Comparison of ENCODE assay signal across 8 cellular contexts in genomic region chr5:111756701-111757581, GRCh38.
DNase-seq lines count a peak whose midpoint lies in the region; ATAC-seq and TF ChIP-seq lines count a peak whose summit lies in the region.

Gene NREP, minus strand, starts transcription at chr5:111757194. Its CDS starts 1,422 bp downstream, at chr5:111755772.

- peak; percentile 59 for ATAC-seq in HG03432 (IDR thresholded peaks at IDR 0.05; ENCODE audit: unreplicated experiment)

- peak within 1 kb of the TSS; percentile 75 for H3K4me3 ChIP-seq in coronary artery

- peak within 1 kb of the TSS; percentile 90 to 94 for H3K27ac ChIP-seq in coronary artery

- TF ChIP-seq CTCF in coronary artery (IDR thresholded peaks at IDR 0.05), result peak; percentile 22

- DNase-seq in AML-193 (lab: John Stamatoyannopoulos, UW) (peak; percentile 74 to 85), GM19238 (ENCODE audit: insufficient read length, low spot score) (peak; percentile 57), NCI-H446 (lab: John Stamatoyannopoulos, UW) (peak; percentile 81 to 95), coronary artery (ENCODE audit: low spot score) (peak; percentile 90), left kidney (ENCODE audit: low read depth, low spot score) (peak; percentile 98)
- peak; percentile 60 for DNase-seq in activated CD4-positive, alpha-beta T cell treated with anti-CD3 and anti-CD28 coated beads for 1 hour
- DNase-seq in stimulated activated CD4-positive, alpha-beta T cell treated with anti-CD3 and anti-CD28 coated beads, Interleukin-1b, Interleukin-23, amount 100 ng/mL, for 4 hours (ENCODE audit: low read depth in 2 of 2), result peak; percentile 50 to 68

Comparison
In these comparisons a context has a peak if more than half of its experiments do, and no peak if none do; other contexts are left out.
1. Peak in every context shown above with its lines: DNase-seq, ATAC-seq, H3K4me3 ChIP-seq and H3K27ac ChIP-seq.